8 cellular contexts compared by ENCODE assay signal in the genomic region with DNA sequence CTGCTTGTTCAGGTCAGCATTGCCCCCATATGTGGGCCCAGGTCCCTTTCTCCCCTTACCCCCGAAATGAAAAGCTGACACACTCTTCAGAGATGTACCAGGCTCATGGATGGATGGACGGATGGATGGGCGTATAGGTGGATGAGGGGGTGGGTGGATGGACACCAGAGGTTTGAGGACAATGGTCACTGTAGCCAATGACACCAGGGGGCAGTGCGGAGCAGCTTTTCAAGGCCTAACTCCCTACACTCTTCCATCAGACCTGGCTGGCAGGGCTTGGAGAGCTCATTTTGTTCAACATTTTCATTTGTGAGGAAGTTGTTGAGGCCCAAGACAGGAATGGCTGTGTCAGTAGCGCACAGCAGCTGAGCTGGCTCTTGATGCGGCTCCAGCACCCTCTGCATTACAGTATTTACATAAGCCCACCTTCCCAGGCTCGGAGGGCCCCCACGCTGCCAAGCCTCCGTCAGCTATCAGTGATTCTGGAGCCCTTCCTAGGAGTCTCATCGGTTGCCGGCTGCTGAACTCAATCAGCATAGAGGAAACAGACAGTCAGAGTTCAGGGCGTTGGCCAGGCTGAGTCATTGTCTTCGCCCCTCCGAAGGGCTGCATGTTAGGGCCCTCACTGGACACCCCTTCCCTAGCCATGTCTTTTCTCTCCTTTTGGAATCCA. TPM values are rescaled to one million over a fixed set of nuclear protein-coding genes. Genes with fewer than 3 reads are reported as not detected.
DNase-seq lines count a peak whose midpoint lies in the region; ATAC-seq and TF ChIP-seq lines count a peak whose summit lies in the region.

No MANE protein-coding gene starts in this region.

- H3K4me1 ChIP-seq in HUES6 (ENCODE audit: control insufficient read depth, insufficient read depth, low read length) (peaks cover 5% of the 10 kb centered on the region; the same call in 1 of the 2 replicates), RWPE2 (ENCODE audit: insufficient read depth, poor library complexity, severe bottlenecking) (no peaks in the 10 kb centered on the region), hepatocyte (ENCODE audit: insufficient read depth) (peaks cover 9% of the 10 kb centered on the region)
- no peaks in the 10 kb centered on the region for H3K4me1 ChIP-seq in effector memory CD4-positive, alpha-beta T cell (ENCODE audit: control insufficient read depth, insufficient read depth, low read length, poor library complexity, severe bottlenecking)

- 0 out of 2 replicates have a peak overlapping the region, but pooled peaks have one; percentile 8 for H3K4me3 ChIP-seq in HUES6 (ENCODE audit: low read depth, low read length)
- H3K4me3 ChIP-seq in RWPE2 (ENCODE audit: severe bottlenecking), result no peak overlapping the region
- H3K4me3 ChIP-seq in hepatocyte, result no peak overlapping the region
- H3K4me3 ChIP-seq in effector memory CD4-positive, alpha-beta T cell (ENCODE audit: insufficient read depth, low read depth, low read length, poor library complexity, severe bottlenecking), result no peak overlapping the region

- no peaks in the 10 kb centered on the region for H3K9me3 ChIP-seq in HUES6 (ENCODE audit: control insufficient read depth, insufficient read depth, low read depth, low read length)
- no peaks in the 10 kb centered on the region for H3K9me3 ChIP-seq in RWPE2 (ENCODE audit: severe bottlenecking)
- no peaks in the 10 kb centered on the region for H3K9me3 ChIP-seq in hepatocyte (ENCODE audit: low read depth)
- no peaks in the 10 kb centered on the region for H3K9me3 ChIP-seq in effector memory CD4-positive, alpha-beta T cell (ENCODE audit: control insufficient read depth, low read length)

- intact Hi-C loops in sciatic nerve (cut with DNase I), result no loop called here

- H3K9me2 ChIP-seq in hepatocyte (replicated peaks; ENCODE audit: insufficient read depth), result no peaks in the 10 kb centered on the region

- H3K9ac ChIP-seq in HUES6 (ENCODE audit: low read length), result no peak overlapping the region

- 36% methylated on average over 14 of the region's 14 CpGs for WGBS in hepatocyte (ENCODE audit: low lambda C conversion rate, missing lambda C conversion rate)

- H3K4me2 ChIP-seq in hepatocyte, result no peak overlapping the region

- H3K27ac ChIP-seq in HUES6 (ENCODE audit: low read depth, low read length) (no peak overlapping the region), RWPE2 (ENCODE audit: poor library complexity, severe bottlenecking) (no peak overlapping the region), hepatocyte (peak overlapping the region; percentile 69)
- no peak overlapping the region for H3K27ac ChIP-seq in effector memory CD4-positive, alpha-beta T cell (ENCODE audit: insufficient read depth, low read length, poor library complexity, severe bottlenecking)

- peak overlapping the region; percentile 56 for H2AFZ ChIP-seq in hepatocyte

- DNase-seq in NCI-H2196 (lab: John Stamatoyannopoulos, UW; ENCODE audit: unreplicated experiment) (peak; percentile 47), NCI-H2196 treated with DMSO at 0.1 percent for 48 hours (lab: John Stamatoyannopoulos, UW; ENCODE audit: unreplicated experiment) (no peak), RWPE2 (ENCODE audit: low spot score) (no peak), anterior cingulate cortex (lab: John Stamatoyannopoulos, UW) (peak in 34 of 58 donors; percentile 3 to 71 (median 32)), hepatocyte (ENCODE audit: low spot score) (peak; percentile 87), sciatic nerve (ENCODE audit: low spot score) (peak; percentile 85)
- no peak for DNase-seq in effector memory CD4-positive, alpha-beta T cell

- H3K27me3 ChIP-seq in HUES6 (ENCODE audit: control insufficient read depth, insufficient read depth, low read length), result peaks cover 3% of the 10 kb centered on the region; the same call in 1 of the 2 replicates
- no peaks in the 10 kb centered on the region for H3K27me3 ChIP-seq in RWPE2 (ENCODE audit: insufficient read depth, poor library complexity, severe bottlenecking)
- no peaks in the 10 kb centered on the region for H3K27me3 ChIP-seq in hepatocyte
- no peaks in the 10 kb centered on the region for H3K27me3 ChIP-seq in effector memory CD4-positive, alpha-beta T cell (replicated peaks; ENCODE audit: control insufficient read depth, insufficient read depth, low read length, poor library complexity, severe bottlenecking)

- H3K79me2 ChIP-seq in hepatocyte, result no peaks in the 10 kb centered on the region

- H4K20me1 ChIP-seq in hepatocyte (ENCODE audit: insufficient read depth, poor library complexity, severe bottlenecking), result no peaks in the 10 kb centered on the region

- ATAC-seq in RWPE2 (ENCODE audit: low read depth) (peak; percentile 75; the same call in 2 of the 3 replicates), sciatic nerve (peak; percentile 82)

- TF ChIP-seq CTCF in RWPE2 (IDR thresholded peaks at IDR 0.05; ENCODE audit: poor library complexity, severe bottlenecking), result peak; percentile 67
- peak; percentile 64 for TF ChIP-seq CTCF in hepatocyte (IDR thresholded peaks at IDR 0.05; ENCODE audit: poor library complexity)

- no peaks in the 10 kb centered on the region for H3K36me3 ChIP-seq in HUES6 (ENCODE audit: control insufficient read depth, insufficient read depth, low read length)
- no peaks in the 10 kb centered on the region for H3K36me3 ChIP-seq in RWPE2 (ENCODE audit: low read depth)
- no peaks in the 10 kb centered on the region for H3K36me3 ChIP-seq in hepatocyte (replicated peaks; ENCODE audit: insufficient read depth, low read depth)
- no peaks in the 10 kb centered on the region for H3K36me3 ChIP-seq in effector memory CD4-positive, alpha-beta T cell (ENCODE audit: control insufficient read depth, insufficient read depth, low read length)

RNA-seq across cellular contexts. Expression of gene FFAR4, which starts 11.6 kb away (rescaled TPM):
- total RNA-seq in hepatocyte (0.16 TPM in 1 of 2 replicates, not detected in the other), sciatic nerve (0.31 TPM)
- 0.04 and 0.53 TPM in 2 replicates for polyA plus RNA-seq in hepatocyte

RNA-seq across cellular contexts. Expression of gene RBP4, which starts 46.1 kb away (rescaled TPM):
- total RNA-seq in hepatocyte, result 494 and 527 TPM in 2 replicates
- polyA plus RNA-seq in hepatocyte, result 761 and 997 TPM in 2 replicates
- total RNA-seq in sciatic nerve, result 42.7 TPM

RNA-seq across cellular contexts. Expression of gene PDE6C, which starts 57.4 kb away (rescaled TPM):
- total RNA-seq in hepatocyte (0.07 and 0.08 TPM in 2 replicates), sciatic nerve (not detected)
- 0.15 TPM in 1 of 2 replicates, not detected in the other for polyA plus RNA-seq in hepatocyte

RNA-seq across cellular contexts. Expression of gene CEP55, which starts 58.5 kb away (rescaled TPM):
- total RNA-seq in hepatocyte (3.6 and 4.0 TPM in 2 replicates), sciatic nerve (0.62 TPM)
- 5.4 and 5.9 TPM in 2 replicates for polyA plus RNA-seq in hepatocyte

Comparison
In these comparisons a context has a peak if more than half of its experiments do, and no peak if none do; other contexts are left out.
1. DNase-seq: peak in NCI-H2196 (single experiment), anterior cingulate cortex (34 of 58), hepatocyte (single experiment) and sciatic nerve (single experiment); none in NCI-H2196 treated with DMSO at 0.1 percent for 48 hours (single experiment), RWPE2 (single experiment) and effector memory CD4-positive, alpha-beta T cell (0 of 3).
2. RNA of gene RBP4, which starts 46.1 kb away (total RNA-seq): 494 to 527 TPM in hepatocyte; 42.7 TPM in sciatic nerve (single experiment); every median in the first group is over 10 times any median in the second.